ENCODE assay signal across 6 cellular contexts in genomic region chr19:45717983-45718650, GRCh38. TPM values are rescaled to one million over a fixed set of nuclear protein-coding genes. Genes with fewer than 3 reads are reported as not detected.
DNase-seq lines count a peak whose midpoint lies in the region; ATAC-seq and TF ChIP-seq lines count a peak whose summit lies in the region.

No MANE protein-coding gene starts in this region.

- ATAC-seq in WTC11: no peak
- no peak for ATAC-seq in left lung

- no peaks in the 10 kb centered on the region for H3K9me3 ChIP-seq in left lung

- peak overlapping the region; percentile 47 for H3K4me3 ChIP-seq in BJ (ENCODE audit: low read depth, low read length)
- H3K4me3 ChIP-seq in left lung: peak overlapping the region; percentile 24 to 60

- H3K27me3 Mint-ChIP-seq in WTC11 (ENCODE audit: low read depth): no peaks in the 10 kb centered on the region; the same call in 1 of the 2 replicates

- CTCF ChIA-PET in BJ (lab: Yijun Ruan, JAX): interaction anchor here (1.2 to 2.7 kb wide), 7 partner anchors 12 to 99 kb away, joined by 3 to 25 read pairs (median 7); partner anchors contain the start of genes FBXO46 and QPCTL
- CTCF ChIA-PET in WTC11 (lab: Charles Lee): interaction anchor here (0.8 to 4.5 kb wide), 16 partner anchors 12 to 279 kb away, joined by 3 to 80 read pairs (median 4); partner anchors contain the start of genes FBXO46, QPCTL, RSPH6A and SIX5

- peaks cover 23% of the 10 kb centered on the region for H3K36me3 Mint-ChIP-seq in WTC11

- H3K9me3 Mint-ChIP-seq in WTC11: no peaks in the 10 kb centered on the region

- H3K4me1 Mint-ChIP-seq in WTC11: peaks cover 25% of the 10 kb centered on the region

- no peak for TF ChIP-seq CTCF in BJ (IDR thresholded peaks at IDR 0.05; ENCODE audit: insufficient read depth, low read depth, low read length)
- no peak for TF ChIP-seq CTCF in WTC11 (IDR thresholded peaks at IDR 0.05)
- TF ChIP-seq CTCF in left lung (IDR thresholded peaks at IDR 0.05): no peak

- POLR2A ChIA-PET in BJ (lab: Charles Lee): no interaction called here
- POLR2A ChIA-PET in WTC11 (lab: Charles Lee): interaction anchor here (0.6 to 5.8 kb wide), 9 partner anchors 12 to 102 kb away, joined by 3 to 115 read pairs (median 6); partner anchors contain the start of genes FBXO46, QPCTL, SIX5 and SNRPD2

- H3K27ac Mint-ChIP-seq in WTC11: peak overlapping the region; percentile 97

- H3K4me1 ChIP-seq in left lung: peaks cover 6 to 48% of the 10 kb centered on the region in 2 donors

- H3K4me3 Mint-ChIP-seq in WTC11: peak overlapping the region; percentile 97

- intact Hi-C loops in left lung (cut with DNase I): no loop called here

- H3K36me3 ChIP-seq in BJ (ENCODE audit: control insufficient read depth, insufficient read depth, low read length) (no peaks in the 10 kb centered on the region; the same call in none of the 2 replicates), left lung (peaks cover 0 to 20% of the 10 kb centered on the region in 2 donors)

- peak overlapping the region; percentile 93 to 95 for H3K27ac ChIP-seq in left lung

- DNase-seq in BJ (ENCODE audit: low read depth) (no peak), WTC11 (ENCODE audit: low spot score) (no peak), left lung (no peak), middle frontal gyrus (ENCODE audit: extremely low spot score, low spot score) (no peak), NCI-H748 (lab: John Stamatoyannopoulos, UW; ENCODE audit: unreplicated experiment) (no peak), DMS 273 (lab: John Stamatoyannopoulos, UW; ENCODE audit: unreplicated experiment) (no peak)

- H3K27me3 ChIP-seq in BJ (ENCODE audit: control insufficient read depth, insufficient read depth, low read length) (no peaks in the 10 kb centered on the region), left lung (no peaks in the 10 kb centered on the region)

TF ChIP-seq in WTC11, 78 proteins besides CTCF, POLR2A, EP300 and RAD21:
- TF ChIP-seq MLX (CRISPR knock-in tag; IDR thresholded peaks at IDR 0.05) (no peak), ZSCAN18 (CRISPR knock-in tag; IDR thresholded peaks at IDR 0.05) (no peak), ZNF416 (CRISPR knock-in tag; IDR thresholded peaks at IDR 0.05) (peak; percentile 51; the same call in 1 of the 2 replicates), ZNF425 (CRISPR knock-in tag; conservative IDR thresholded peaks at IDR 0.05) (no peak), NFE2L1 (CRISPR knock-in tag; IDR thresholded peaks at IDR 0.05) (no peak)

RNA-seq across cellular contexts. Expression of gene FBXO46, which starts 12.6 kb away (rescaled TPM):
- polyA plus RNA-seq in BJ (2011; rRNA removed): 2.0 and 2.3 TPM in 2 replicates
- 1.0 and 2.4 TPM in 2 replicates for polyA minus RNA-seq in BJ (2011; rRNA and poly(A)+ RNA removed)
- total RNA-seq in WTC11 (2021) (40.1 to 46.3 TPM (median 43.3 TPM) in 3 replicates), left lung (10 to 100 TPM; 16.6 to 18.4 TPM)

RNA-seq across cellular contexts. Expression of gene MEIOSIN, which starts 15.1 kb away (rescaled TPM):
- not detected in 2 replicates for polyA plus RNA-seq in BJ (2011; rRNA removed)
- polyA minus RNA-seq in BJ (2011; rRNA and poly(A)+ RNA removed): not detected in 2 replicates
- total RNA-seq in WTC11 (2021): 0.11 to 0.23 TPM in 2 of 3 replicates, not detected in the other
- total RNA-seq in left lung: not detected

RNA-seq across cellular contexts. Expression of gene QPCTL, which starts 25.7 kb away (rescaled TPM):
- 12.6 and 16.8 TPM in 2 replicates for polyA plus RNA-seq in BJ (2011; rRNA removed)
- 12.7 and 16.2 TPM in 2 replicates for polyA minus RNA-seq in BJ (2011; rRNA and poly(A)+ RNA removed)
- total RNA-seq in WTC11 (2021) (23.8 to 33.3 TPM (median 27.5 TPM) in 3 replicates), left lung (1 to 10 TPM; 7.7 to 8.7 TPM)

RNA-seq across cellular contexts. Expression of gene SNRPD2, which starts 26.4 kb away (rescaled TPM):
- polyA plus RNA-seq in BJ (2011; rRNA removed): 518 and 777 TPM in 2 replicates
- 49.9 and 112 TPM in 2 replicates for polyA minus RNA-seq in BJ (2011; rRNA and poly(A)+ RNA removed)
- total RNA-seq in WTC11 (2021) (739 to 792 TPM (median 784 TPM) in 3 replicates), left lung (100 to 1,000 TPM; 276 to 306 TPM)

RNA-seq across cellular contexts. Expression of gene GIPR, which starts 50.1 kb away (rescaled TPM):
- polyA plus RNA-seq in BJ (2011; rRNA removed): 0.54 and 1.1 TPM in 2 replicates
- 1.5 and 1.8 TPM in 2 replicates for polyA minus RNA-seq in BJ (2011; rRNA and poly(A)+ RNA removed)
- total RNA-seq in WTC11 (2021) (1.6 to 1.8 TPM (median 1.7 TPM) in 3 replicates), left lung (1 to 10 TPM; 5.4 to 5.7 TPM)
